8 cellular contexts compared by ENCODE assay signal in genomic region chr14:85531594-85532391, GRCh38. TPM values are rescaled to one million over a fixed set of nuclear protein-coding genes. Genes with fewer than 3 reads are reported as not detected.
A peak's percentile ranks its signal among the peaks of the same experiment; 100 is the strongest.
DNase-seq lines count a peak whose midpoint lies in the region; ATAC-seq and TF ChIP-seq lines count a peak whose summit lies in the region.

No MANE protein-coding gene starts in this region.

- peak overlapping the region; percentile 69 for H3K27ac Mint-ChIP-seq in MCF 10A (ENCODE audit: low read depth, unreplicated experiment)
- H3K27ac Mint-ChIP-seq in CD4-positive, alpha-beta memory T cell: no peak overlapping the region

- no peak for ATAC-seq in GM21717 (IDR thresholded peaks at IDR 0.05; ENCODE audit: unreplicated experiment)

- H3K36me3 ChIP-seq in MG63: no peaks in the 10 kb centered on the region
- no peaks in the 10 kb centered on the region for H3K36me3 ChIP-seq in sigmoid colon
- no peaks in the 10 kb centered on the region for H3K36me3 ChIP-seq in CD4-positive, alpha-beta memory T cell (ENCODE audit: insufficient read depth, low read length)

- 1 to 30% methylated on average over 62 of the region's 62 CpGs for WGBS in sigmoid colon, 2 donors

- TF ChIP-seq CTCF in MCF 10A (IDR thresholded peaks at IDR 0.05; ENCODE audit: unreplicated experiment) (peak; percentile 37), sigmoid colon (IDR thresholded peaks at IDR 0.05) (no peak)

- TF ChIP-seq EP300 in sigmoid colon (IDR thresholded peaks at IDR 0.05): no peak

- CTCF ChIA-PET in MCF 10A (lab: Yijun Ruan, JAX): interaction anchor here (0.6 to 2.1 kb wide), 6 partner anchors 14 to 1729 kb away, joined by 3 to 10 read pairs (median 3); no protein-coding TSS in a partner anchor
- CTCF ChIA-PET in CD4-positive, alpha-beta memory T cell (lab: Charles Lee; ENCODE audit: partially characterized antibody): no interaction called here

- no peaks in the 10 kb centered on the region for H3K9me3 ChIP-seq in MG63
- H3K9me3 ChIP-seq in sigmoid colon: no peaks in the 10 kb centered on the region
- H3K9me3 ChIP-seq in CD4-positive, alpha-beta memory T cell (ENCODE audit: control insufficient read depth in 1 of 2, low read length in 2 of 2): no peaks in the 10 kb centered on the region

- H3K27me3 ChIP-seq in MG63: peaks cover 8% of the 10 kb centered on the region; the same call in 1 of the 2 replicates
- peaks cover 0 to 71% (median 10%) of the 10 kb centered on the region in 3 donors for H3K27me3 ChIP-seq in sigmoid colon
- H3K27me3 ChIP-seq in CD4-positive, alpha-beta memory T cell (ENCODE audit: insufficient read depth, low read length): no peaks in the 10 kb centered on the region

- peak overlapping the region; percentile 86 for H3K4me3 Mint-ChIP-seq in MCF 10A (ENCODE audit: unreplicated experiment)
- H3K4me3 Mint-ChIP-seq in CD4-positive, alpha-beta memory T cell: peak overlapping the region in 2 of 8 donors; percentile 35 to 41

- intact Hi-C loops in MCF 10A (cut with micrococcal nuclease) (loop anchor here (1.0 to 10.0 kb wide), 8 partner anchors 81 to 1543 kb away; no protein-coding TSS in a partner anchor), sigmoid colon (cut with DNase I) (no loop called here)
- intact Hi-C loops in CD4-positive, alpha-beta memory T cell (cut with micrococcal nuclease): no loop called here

- no TSS peak for BruUV-seq in MCF 10A (replicated peaks; lab: Mats Ljungman, UMichigan)

- no peaks in the 10 kb centered on the region for H3K27me3 Mint-ChIP-seq in MCF 10A (ENCODE audit: insufficient read depth, unreplicated experiment)
- H3K27me3 Mint-ChIP-seq in CD4-positive, alpha-beta memory T cell: peaks cover 47 to 49% of the 10 kb centered on the region in 2 donors

- peaks cover 43% of the 10 kb centered on the region for H3K4me1 Mint-ChIP-seq in MCF 10A (ENCODE audit: insufficient read depth, unreplicated experiment)
- H3K4me1 Mint-ChIP-seq in CD4-positive, alpha-beta memory T cell: peaks cover 0 to 14% (median 6%) of the 10 kb centered on the region in 4 donors

- H3K9me3 Mint-ChIP-seq in MCF 10A (ENCODE audit: unreplicated experiment): no peaks in the 10 kb centered on the region
- H3K9me3 Mint-ChIP-seq in CD4-positive, alpha-beta memory T cell: peaks cover 0 to 21% (median 7%) of the 10 kb centered on the region in 8 donors

- no peak for TF ChIP-seq POLR2A in sigmoid colon (IDR thresholded peaks at IDR 0.05)

- peak overlapping the region; percentile 61 to 73 (median 68) for H3K27ac ChIP-seq in sigmoid colon
- no peak overlapping the region for H3K27ac ChIP-seq in CD4-positive, alpha-beta memory T cell (ENCODE audit: low read depth, low read length)

- no peaks in the 10 kb centered on the region for H3K36me3 Mint-ChIP-seq in MCF 10A (ENCODE audit: insufficient read depth, unreplicated experiment)
- no peaks in the 10 kb centered on the region for H3K36me3 Mint-ChIP-seq in CD4-positive, alpha-beta memory T cell

- H3K4me3 ChIP-seq in MG63 (peak overlapping the region; percentile 61), sigmoid colon (peak overlapping the region; percentile 35 to 68 (median 64))
- H3K4me3 ChIP-seq in CD4-positive, alpha-beta memory T cell (ENCODE audit: low read length in 2 of 2): no peak overlapping the region

- POLR2A ChIA-PET in MCF 10A (lab: Yijun Ruan, JAX): interaction anchor here (0.6 to 7.3 kb wide), 16 partner anchors 14 to 1360 kb away, joined by 3 to 60 read pairs (median 5); no protein-coding TSS in a partner anchor
- POLR2A ChIA-PET in CD4-positive, alpha-beta memory T cell (lab: Charles Lee; ENCODE audit: partially characterized antibody): no interaction called here

- peaks cover 0 to 62% (median 37%) of the 10 kb centered on the region in 4 donors for H3K4me1 ChIP-seq in sigmoid colon
- H3K4me1 ChIP-seq in CD4-positive, alpha-beta memory T cell (ENCODE audit: insufficient read depth, low read length): no peaks in the 10 kb centered on the region

- DNase-seq in AG20443 (ENCODE audit: low spot score) (peak; percentile 70), MG63 (peak; percentile 57), MCF 10A (ENCODE audit: unreplicated experiment) (peak; percentile 89), iPS-NIHi11 (ENCODE audit: low spot score) (peak; percentile 42), sigmoid colon (peak; percentile 83), NCI-H446 (lab: John Stamatoyannopoulos, UW) (no peak)
- DNase-seq in CD4-positive, alpha-beta memory T cell: no peak

RNA-seq across cellular contexts. Expression of gene FLRT2, which starts 1.8 kb away (rescaled TPM):
- total RNA-seq in MG63 (2014; rRNA removed; shearing (Covaris generic); ENCODE audit: low replicate concordance): 0.22 and 2.5 TPM in 2 replicates
- total RNA-seq in MCF 10A (2022) (153 and 204 TPM in 2 replicates), sigmoid colon (10 to 100 TPM in 1 of 4 donors, 1 to 10 TPM in 3; 3.0 to 13.0 (median 7.9) TPM)
- polyA plus RNA-seq in sigmoid colon: 1 to 10 TPM in 1 of 3 donors, under 1 TPM in 2; 0.60 to 2.2 (median 0.69) TPM
- total RNA-seq in CD4-positive, alpha-beta memory T cell: under 1 TPM in 1 of 2 experiments, not detected in 1; 0.03 TPM
- polyA plus RNA-seq in CD4-positive, alpha-beta memory T cell: not detected

Comparison
In these comparisons a context has a peak if more than half of its experiments do, and no peak if none do; other contexts are left out.
1. DNase-seq: peak in AG20443 (single experiment), MG63 (single experiment), MCF 10A (single experiment), iPS-NIHi11 (single experiment) and sigmoid colon (single experiment); none in CD4-positive, alpha-beta memory T cell (0 of 5) and NCI-H446 (0 of 2).
2. H3K4me3 ChIP-seq: peak in MG63 (single experiment) and sigmoid colon (4 of 4); none in CD4-positive, alpha-beta memory T cell (0 of 2).
3. RNA of gene FLRT2, which starts 1.8 kb away (total RNA-seq): 153 to 204 TPM in MCF 10A; 3.0 to 13.0 TPM in sigmoid colon, 0.22 to 2.5 TPM in MG63 and 0.03 TPM in CD4-positive, alpha-beta memory T cell; every median in the first group is over 10 times any median in the second.